ENCODE assay signal across 22 cellular contexts in genomic region chr17:74216505-74216904, GRCh38. TPM values are rescaled to one million over a fixed set of nuclear protein-coding genes. Genes with fewer than 3 reads are reported as not detected.
"Had no signal": no experiment of that assay in that cellular context is flagged by ENCODE, and none has a peak within 500 bp of the region (broad histone marks: within the 10 kb centered on the region; RNA-seq: fewer than 3 reads in every experiment).

No MANE protein-coding gene starts in this region.

- H3K4me3 Mint-ChIP-seq: activated CD8-positive, alpha-beta T cell treated with anti-CD3 and anti-CD28 coated beads for 36 hours; activated naive CD4-positive, alpha-beta T cell treated with anti-CD3 and anti-CD28 coated beads for 36 hours had no signal

- H3K9me3 Mint-ChIP-seq: activated CD4-positive, alpha-beta T cell treated with anti-CD3 and anti-CD28 coated beads, Interleukin-2, amount 10 ng/mL, durations not matched to agents 24 days and 14 days; activated CD8-positive, alpha-beta T cell treated with anti-CD3 and anti-CD28 coated beads for 36 hours; activated naive CD4-positive, alpha-beta T cell treated with anti-CD3 and anti-CD28 coated beads for 36 hours; activated T-cell treated with anti-CD3 and anti-CD28 coated beads, Interleukin-2, amount 50 U/mL, for 4 hours had no signal

- H3K27ac ChIP-seq: brain microvascular endothelial cell, colonic mucosa, tibial artery had no signal

- H3K27ac Mint-ChIP-seq: activated CD8-positive, alpha-beta T cell treated with anti-CD3 and anti-CD28 coated beads for 36 hours; activated naive CD4-positive, alpha-beta T cell treated with anti-CD3 and anti-CD28 coated beads for 36 hours had no signal

- DNase-seq: activated CD4-positive, alpha-beta T cell treated with anti-CD3 and anti-CD28 coated beads, Interleukin-2, amount 10 ng/mL, durations not matched to agents 24 days and 14 days; activated CD8-positive, alpha-beta T cell treated with anti-CD3 and anti-CD28 coated beads for 36 hours; activated naive CD4-positive, alpha-beta T cell treated with anti-CD3 and anti-CD28 coated beads for 36 hours; activated T-cell treated with anti-CD3 and anti-CD28 coated beads, Interleukin-2, amount 50 U/mL, for 4 hours; anterior cingulate cortex; brain microvascular endothelial cell; central memory CD4-positive, alpha-beta T cell; colonic mucosa; effector CD4-positive, alpha-beta T cell; kidney glomerular epithelial cell; mesenchymal stem cell; mucosa of descending colon; naive thymus-derived CD4-positive, alpha-beta T cell; nucleus accumbens; stimulated activated naive CD4-positive, alpha-beta T cell; T1000; tibial artery had no signal

- H3K4me3 ChIP-seq: colonic mucosa, mucosa of descending colon, tibial artery had no signal

- ATAC-seq: activated CD8-positive, alpha-beta T cell treated with anti-CD3 and anti-CD28 coated beads for 36 hours; activated T-cell treated with anti-CD3 and anti-CD28 coated beads, Interleukin-2, amount 50 U/mL, for 4 hours; heart left ventricle; mucosa of descending colon; naive thymus-derived CD4-positive, alpha-beta T cell had no signal

- H3K27me3 Mint-ChIP-seq: activated CD4-positive, alpha-beta T cell treated with anti-CD3 and anti-CD28 coated beads, Interleukin-2, amount 10 ng/mL, durations not matched to agents 24 days and 14 days; activated CD8-positive, alpha-beta T cell treated with anti-CD3 and anti-CD28 coated beads for 36 hours had no signal

- H3K27me3 ChIP-seq: brain microvascular endothelial cell, heart left ventricle, tibial artery had no signal

- H3K36me3 ChIP-seq: brain microvascular endothelial cell, colonic mucosa had no signal

- H3K9me3 ChIP-seq: colonic mucosa, heart left ventricle, mucosa of descending colon, tibial artery had no signal

RNA-seq across cellular contexts. Expression of gene DNAI2, which starts 57.5 kb away (rescaled TPM):
- total RNA-seq: activated T-cell treated with anti-CD3 and anti-CD28 coated beads, Interleukin-2, amount 50 U/mL, for 4 hours; colonic mucosa; frontal cortex; heart left ventricle; mucosa of descending colon; renal cortical epithelial cell; urinary bladder had no signal
- polyA plus RNA-seq: esophagus, heart left ventricle had no signal
